16 cellular contexts compared by ENCODE assay signal in the genomic region with DNA sequence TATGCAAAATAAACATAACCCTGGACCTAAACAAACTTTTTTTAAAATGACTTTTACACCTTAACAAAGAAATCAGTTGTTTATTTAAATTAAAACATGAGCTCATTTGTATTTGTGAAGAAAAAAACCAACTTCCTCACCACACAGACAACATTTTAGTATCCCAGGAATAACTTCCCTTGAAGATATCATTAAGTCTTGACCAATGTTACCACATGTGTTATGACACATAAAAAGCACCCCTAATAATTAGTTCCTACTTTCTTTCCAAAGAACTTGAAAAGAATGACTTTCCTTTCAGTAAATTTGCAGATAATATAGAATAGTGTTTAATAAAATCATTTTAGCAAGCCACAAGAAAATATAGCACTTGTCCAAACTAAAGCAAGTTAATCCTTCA.
"Had no signal": no experiment of that assay in that cellular context is flagged by ENCODE, and none has a peak within 500 bp of the region (broad histone marks: within the 10 kb centered on the region; RNA-seq: fewer than 3 reads in every experiment).

No MANE protein-coding gene starts in this region.

- DNase-seq: activated CD4-positive, alpha-beta memory T cell treated with anti-CD3 and anti-CD28 coated beads for 36 hours; activated gamma-delta T cell treated with Interleukin-2 at 50 U/mL for 16 hours; activated naive CD8-positive, alpha-beta T cell treated with anti-CD3 and anti-CD28 coated beads for 36 hours; activated T-cell treated with anti-CD3 and anti-CD28 coated beads, Interleukin-2, amount 50 U/mL, for 48 hours; erythroblast; left colon; right lobe of liver; spleen; stimulated activated CD4-positive, alpha-beta T cell treated with anti-CD3 and anti-CD28 coated beads, Interleukin-1b, Interleukin-23, amount 100 ng/mL, for 48 hours; T-helper 1 cell had no signal

- H3K4me3 ChIP-seq: coronary artery, lung, prostate gland, right lobe of liver, spleen, tibial nerve had no signal

- H3K27ac ChIP-seq: coronary artery, prostate gland, right lobe of liver, spleen, VCaP had no signal

- H3K27me3 ChIP-seq: right lobe of liver, spleen, tibial nerve had no signal

- H3K27ac Mint-ChIP-seq: activated CD4-positive, alpha-beta memory T cell treated with anti-CD3 and anti-CD28 coated beads for 36 hours; activated naive CD8-positive, alpha-beta T cell treated with anti-CD3 and anti-CD28 coated beads for 36 hours; stimulated activated memory B cell treated with anti-CD40 and anti-IgM and Interleukin-4, amounts not matched to agents 10 μg/mL and 1 μg/mL and 100 μg/mL, for 72 hours had no signal

- H3K4me3 Mint-ChIP-seq: activated CD4-positive, alpha-beta memory T cell treated with anti-CD3 and anti-CD28 coated beads for 36 hours; activated naive CD8-positive, alpha-beta T cell treated with anti-CD3 and anti-CD28 coated beads for 36 hours; stimulated activated memory B cell treated with anti-CD40 and anti-IgM and Interleukin-4, amounts not matched to agents 10 μg/mL and 1 μg/mL and 100 μg/mL, for 72 hours had no signal

- H3K27me3 Mint-ChIP-seq: activated CD4-positive, alpha-beta memory T cell treated with anti-CD3 and anti-CD28 coated beads for 36 hours; activated naive CD8-positive, alpha-beta T cell treated with anti-CD3 and anti-CD28 coated beads for 36 hours; stimulated activated memory B cell treated with anti-CD40 and anti-IgM and Interleukin-4, amounts not matched to agents 10 μg/mL and 1 μg/mL and 100 μg/mL, for 72 hours had no signal

- H3K4me1 Mint-ChIP-seq: stimulated activated memory B cell treated with anti-CD40 and anti-IgM and Interleukin-4, amounts not matched to agents 10 μg/mL and 1 μg/mL and 100 μg/mL, for 72 hours had no signal

- H3K9me3 Mint-ChIP-seq: activated CD4-positive, alpha-beta memory T cell treated with anti-CD3 and anti-CD28 coated beads for 36 hours; activated naive CD8-positive, alpha-beta T cell treated with anti-CD3 and anti-CD28 coated beads for 36 hours; stimulated activated memory B cell treated with anti-CD40 and anti-IgM and Interleukin-4, amounts not matched to agents 10 μg/mL and 1 μg/mL and 100 μg/mL, for 72 hours had no signal
